17 cellular contexts compared by ENCODE assay signal in genomic region chr2:229519655-229520054, GRCh38.
DNase-seq lines count a peak whose midpoint lies in the region; ATAC-seq and TF ChIP-seq lines count a peak whose summit lies in the region.
"Had no signal": no experiment of that assay in that cellular context is flagged by ENCODE, and none has a peak within 500 bp of the region (broad histone marks: within the 10 kb centered on the region; RNA-seq: fewer than 3 reads in every experiment).

No MANE protein-coding gene starts in this region.

- H3K4me3 ChIP-seq in BLaER1 treated with 17β-estradiol and CSF1 and Interleukin-3, amounts not matched to agents 10 nM and 100 nM = no peak overlapping the region
- H3K4me3 ChIP-seq in SU-DHL-6 (ENCODE audit: insufficient read depth, low read length, poor library complexity, severe bottlenecking) = no peak overlapping the region
- H3K4me3 ChIP-seq: upper lobe of right lung had no signal

- H3K9me2 ChIP-seq in SU-DHL-6 (replicated peaks; ENCODE audit: insufficient read depth, low read length) = no peaks in the 10 kb centered on the region

- no peak overlapping the region for H3K9ac ChIP-seq in BLaER1 treated with 17β-estradiol and CSF1 and Interleukin-3, amounts not matched to agents 10 nM and 100 nM
- H3K9ac ChIP-seq in SU-DHL-6 (ENCODE audit: low read length) = no peak overlapping the region

- peak overlapping the region; percentile 14 to 64 (median 49); a peak in 20 of 22 replicates for H3K4me2 ChIP-seq in BLaER1 treated with 17β-estradiol and CSF1 and Interleukin-3, amounts not matched to agents 10 nM and 100 nM
- peak overlapping the region; percentile 14 for H3K4me2 ChIP-seq in SU-DHL-6 (ENCODE audit: low read depth, low read length, poor library complexity, severe bottlenecking)

- H3K27me3 ChIP-seq in BLaER1 treated with 17β-estradiol and CSF1 and Interleukin-3, amounts not matched to agents 10 nM and 100 nM = no peaks in the 10 kb centered on the region
- H3K27me3 ChIP-seq in SU-DHL-6 (ENCODE audit: low read length) = no peaks in the 10 kb centered on the region
- H3K27me3 ChIP-seq: upper lobe of right lung had no signal

- no peak overlapping the region for H2AFZ ChIP-seq in SU-DHL-6 (ENCODE audit: low read depth, low read length, severe bottlenecking)

- TF ChIP-seq CTCF in SU-DHL-6 (IDR thresholded peaks at IDR 0.05; ENCODE audit: insufficient read depth, low read length, poor library complexity, severe bottlenecking) = no peak

- H3K9me3 ChIP-seq in BLaER1 treated with 17β-estradiol and CSF1 and Interleukin-3, amounts not matched to agents 10 nM and 100 nM (replicated peaks in 1 of 11) = peaks cover 0 to 13% (median 0%) of the 10 kb centered on the region in 11 experiments; a peak in 2 of 22 replicates
- H3K9me3 ChIP-seq in SU-DHL-6 (ENCODE audit: insufficient read depth, low read length) = no peaks in the 10 kb centered on the region
- H3K9me3 ChIP-seq: upper lobe of right lung had no signal

- H3K4me1 ChIP-seq in BLaER1 treated with 17β-estradiol and CSF1 and Interleukin-3, amounts not matched to agents 10 nM and 100 nM = peaks cover 12 to 40% (median 22%) of the 10 kb centered on the region in 10 experiments
- H3K4me1 ChIP-seq: upper lobe of right lung had no signal

- no peaks in the 10 kb centered on the region for H3K36me3 ChIP-seq in BLaER1 treated with 17β-estradiol and CSF1 and Interleukin-3, amounts not matched to agents 10 nM and 100 nM
- H3K36me3 ChIP-seq in SU-DHL-6 (ENCODE audit: low read length) = no peaks in the 10 kb centered on the region
- H3K36me3 ChIP-seq: upper lobe of right lung had no signal

- H3K27ac ChIP-seq in BLaER1 treated with 17β-estradiol and CSF1 and Interleukin-3, amounts not matched to agents 10 nM and 100 nM = no peak overlapping the region; a peak in 2 of 22 replicates
- no peak overlapping the region for H3K27ac ChIP-seq in SU-DHL-6 (ENCODE audit: low read depth, low read length)
- H3K27ac ChIP-seq: upper lobe of right lung had no signal

- ATAC-seq in GM19351 (IDR thresholded peaks at IDR 0.05; ENCODE audit: unreplicated experiment) (peak; percentile 71), HG03378 (IDR thresholded peaks at IDR 0.05; ENCODE audit: unreplicated experiment) (peak; percentile 86)
- ATAC-seq: HCT116, upper lobe of right lung had no signal

- DNase-seq in glomerular visceral epithelial cell (ENCODE audit: extremely low spot score) (no peak), kidney glomerular epithelial cell (lab: John Stamatoyannopoulos, UW) (no peak)
- DNase-seq in stimulated activated naive CD4-positive, alpha-beta T cell (lab: John Stamatoyannopoulos, UW) = no peak
- no peak for DNase-seq in stimulated activated CD4-positive, alpha-beta T cell treated with anti-CD3 and anti-CD28 coated beads, Interleukin-15, amount 100 ng/mL, for 24 hours
- DNase-seq: activated CD4-positive, alpha-beta T cell treated with anti-CD3 and anti-CD28 coated beads, Interleukin-2, amount 10 ng/mL, durations not matched to agents 7 days and 5 days; activated gamma-delta T cell; central memory CD4-positive, alpha-beta T cell; EL; naive B cell; NCI-H1092; NCI-H524 treated with DMSO at 0.1 percent for 48 hours; upper lobe of right lung had no signal

- H3K79me2 ChIP-seq in SU-DHL-6 (ENCODE audit: insufficient read depth, low read length) = no peaks in the 10 kb centered on the region

- H4K20me1 ChIP-seq in BLaER1 treated with 17β-estradiol and CSF1 and Interleukin-3, amounts not matched to agents 10 nM and 100 nM = no peaks in the 10 kb centered on the region
- H4K20me1 ChIP-seq in SU-DHL-6 (ENCODE audit: low read depth, low read length) = no peaks in the 10 kb centered on the region

- H3F3A ChIP-seq in SU-DHL-6 (ENCODE audit: insufficient read depth) = no peaks in the 10 kb centered on the region
